Comparison of ENCODE assay signal across 8 cellular contexts in genomic region chr2:9842487-9843228, GRCh38. TPM values are rescaled to one million over a fixed set of nuclear protein-coding genes. Genes with fewer than 3 reads are reported as not detected.
DNase-seq lines count a peak whose midpoint lies in the region; ATAC-seq, FAIRE-seq and TF ChIP-seq lines count a peak whose summit lies in the region.

No MANE protein-coding gene starts in this region.

- intact Hi-C loops in PC-3 (cut with micrococcal nuclease) = loop anchor here (2.0 to 10.0 kb wide), 4 partner anchors 40 to 132 kb away; partner anchors contain the start of gene GRHL1

- DNase-seq in CD4-positive, CD25-positive, alpha-beta regulatory T cell = no peak
- DNase-seq in PC-3 (no peak), endodermal cell (no peak), midbrain (lab: John Stamatoyannopoulos, UW) (no peak), NCI-H1417 (lab: John Stamatoyannopoulos, UW) (no peak), RCC 7860 (ENCODE audit: low spot score) (no peak)
- DNase-seq in stimulated activated CD4-positive, alpha-beta T cell treated with anti-CD3 and anti-CD28 coated beads, Interleukin-2, amount 100 ng/mL, for 48 hours = no peak

- CTCF ChIA-PET in PC-3 (lab: Charles Lee) = interaction anchor here (0.8 to 1.6 kb wide), 3 partner anchors 29 to 72 kb away, joined by 3 to 5 read pairs (median 3); no protein-coding TSS in a partner anchor

- H3K36me3 Mint-ChIP-seq in CD4-positive, CD25-positive, alpha-beta regulatory T cell = peaks cover 17% of the 10 kb centered on the region
- H3K36me3 Mint-ChIP-seq in endodermal cell (ENCODE audit: low read depth) = peaks cover 26% of the 10 kb centered on the region

- peaks cover 28 to 52% (median 35%) of the 10 kb centered on the region in 4 donors for H3K4me1 Mint-ChIP-seq in CD4-positive, CD25-positive, alpha-beta regulatory T cell
- H3K4me1 Mint-ChIP-seq in endodermal cell = peaks cover 10% of the 10 kb centered on the region

- H3F3A ChIP-seq in PC-3 (ENCODE audit: low read length, unreplicated experiment) = peaks cover 3% of the 10 kb centered on the region

- peaks cover 0 to 1% (median 0%) of the 10 kb centered on the region in 7 donors for H3K9me3 Mint-ChIP-seq in CD4-positive, CD25-positive, alpha-beta regulatory T cell
- no peaks in the 10 kb centered on the region for H3K9me3 Mint-ChIP-seq in endodermal cell

- peak overlapping the region; percentile 93 to 98 (median 94) for H3K27ac Mint-ChIP-seq in CD4-positive, CD25-positive, alpha-beta regulatory T cell
- peak overlapping the region; percentile 90 for H3K27ac Mint-ChIP-seq in endodermal cell

- no peaks in the 10 kb centered on the region for H3K9me2 ChIP-seq in PC-3 (replicated peaks; ENCODE audit: low read length)

- 13 to 31% methylated on average over 15 to 21 of the region's 21 CpGs for WGBS in endodermal cell (ENCODE audit: insufficient coverage in 1 of 2, insufficient read length in 1 of 2), 2 experiments

- peaks cover 12% of the 10 kb centered on the region for H3K36me3 ChIP-seq in CD4-positive, CD25-positive, alpha-beta regulatory T cell (ENCODE audit: control insufficient read depth, insufficient read depth, low read length)
- peaks cover 6% of the 10 kb centered on the region; the same call in 1 of the 2 replicates for H3K36me3 ChIP-seq in PC-3 (ENCODE audit: low read depth, low read length)
- peaks cover 27% of the 10 kb centered on the region for H3K36me3 ChIP-seq in endodermal cell (ENCODE audit: control insufficient read depth, insufficient read depth, low read length)
- H3K36me3 ChIP-seq in neuron (ENCODE audit: insufficient read depth, low read length) = peaks cover 17% of the 10 kb centered on the region

- H3K4me3 ChIP-seq in CD4-positive, CD25-positive, alpha-beta regulatory T cell (ENCODE audit: low read depth, low read length) = peak overlapping the region; percentile 97
- H3K4me3 ChIP-seq in PC-3 (ENCODE audit: low read length) = peak overlapping the region; percentile 75
- peak overlapping the region; percentile 92 for H3K4me3 ChIP-seq in endodermal cell (ENCODE audit: low read length)
- H3K4me3 ChIP-seq in neuron (ENCODE audit: low read length) = peak overlapping the region; percentile 75

- TF ChIP-seq CTCF in PC-3 (conservative IDR thresholded peaks at IDR 0.05; ENCODE audit: low read depth, low read length) (no peak), endodermal cell (conservative IDR thresholded peaks at IDR 0.05) (no peak)

- H3K4me2 ChIP-seq in PC-3 (ENCODE audit: low read length) = peak overlapping the region; percentile 96

- H3K4me3 Mint-ChIP-seq in CD4-positive, CD25-positive, alpha-beta regulatory T cell = peak overlapping the region; percentile 93 to 99 (median 96)
- H3K4me3 Mint-ChIP-seq in endodermal cell = peak overlapping the region; percentile 89

- peak overlapping the region; percentile 87 for H3K9ac ChIP-seq in PC-3 (ENCODE audit: low read length)
- peak overlapping the region; percentile 73 for H3K9ac ChIP-seq in endodermal cell (ENCODE audit: extremely low read depth, low read length, poor library complexity, severe bottlenecking)

- peak overlapping the region; percentile 87 for H2AFZ ChIP-seq in PC-3 (ENCODE audit: low read length)
- H2AFZ ChIP-seq in neuron (ENCODE audit: low read depth, low read length) = peak overlapping the region; percentile 97

- TSS peak; percentile 91 for BruUV-seq in PC-3 (replicated peaks; lab: Mats Ljungman, UMichigan)

- FAIRE-seq in RCC 7860 (lab: Jason Lieb, UNC) = no peak

- peak overlapping the region; percentile 85 for H3K27ac ChIP-seq in CD4-positive, CD25-positive, alpha-beta regulatory T cell (ENCODE audit: insufficient read depth, low read length, poor library complexity, severe bottlenecking)
- H3K27ac ChIP-seq in PC-3 (ENCODE audit: low read length) = peak overlapping the region; percentile 88
- no peak overlapping the region for H3K27ac ChIP-seq in endodermal cell (ENCODE audit: low read depth, low read length)

- H3K27me3 ChIP-seq in CD4-positive, CD25-positive, alpha-beta regulatory T cell (ENCODE audit: control insufficient read depth, insufficient read depth, low read length) = no peaks in the 10 kb centered on the region
- no peaks in the 10 kb centered on the region for H3K27me3 ChIP-seq in PC-3 (ENCODE audit: low read length)
- no peaks in the 10 kb centered on the region for H3K27me3 ChIP-seq in endodermal cell (ENCODE audit: control insufficient read depth, insufficient read depth, low read length, poor library complexity, severe bottlenecking)
- H3K27me3 ChIP-seq in neuron (ENCODE audit: insufficient read depth, low read length) = no peaks in the 10 kb centered on the region

- H3K4me1 ChIP-seq in CD4-positive, CD25-positive, alpha-beta regulatory T cell (ENCODE audit: control insufficient read depth, insufficient read depth, low read length, poor library complexity, severe bottlenecking) = peaks cover 30% of the 10 kb centered on the region
- H3K4me1 ChIP-seq in PC-3 (ENCODE audit: insufficient read depth, low read length) (peaks cover 35% of the 10 kb centered on the region), endodermal cell (ENCODE audit: control insufficient read depth, insufficient read depth, low read length) (peaks cover 4% of the 10 kb centered on the region), neuron (ENCODE audit: insufficient read depth, low read length) (peaks cover 5% of the 10 kb centered on the region)

- ATAC-seq in CD4-positive, CD25-positive, alpha-beta regulatory T cell (ENCODE audit: low read depth in 2 of 2) = no peak
- ATAC-seq in PC-3 = no peak

- H3K79me2 ChIP-seq in PC-3 (ENCODE audit: low read length) = peaks cover 38% of the 10 kb centered on the region

- no peaks in the 10 kb centered on the region for H4K20me1 ChIP-seq in PC-3 (ENCODE audit: low read length)

- no peaks in the 10 kb centered on the region for H3K27me3 Mint-ChIP-seq in CD4-positive, CD25-positive, alpha-beta regulatory T cell
- H3K27me3 Mint-ChIP-seq in endodermal cell (ENCODE audit: insufficient read depth) = no peaks in the 10 kb centered on the region

- no peaks in the 10 kb centered on the region for H3K9me3 ChIP-seq in CD4-positive, CD25-positive, alpha-beta regulatory T cell (ENCODE audit: control insufficient read depth in 2 of 2, low read length in 2 of 2)
- H3K9me3 ChIP-seq in PC-3 (ENCODE audit: low read length) (no peaks in the 10 kb centered on the region), endodermal cell (ENCODE audit: control insufficient read depth, low read length) (no peaks in the 10 kb centered on the region), neuron (ENCODE audit: low read length) (no peaks in the 10 kb centered on the region)

- POLR2A ChIA-PET in PC-3 (lab: Charles Lee; ENCODE audit: unreplicated experiment) = interaction anchor here (0.7 kb wide), 1 partner anchor 246 kb away, joined by 3 read pairs; no protein-coding TSS in a partner anchor

RNA-seq across cellular contexts. Expression of gene TAF1B, which starts 0.6 kb away (rescaled TPM):
- total RNA-seq in CD4-positive, CD25-positive, alpha-beta regulatory T cell = 23.9 TPM
- polyA plus RNA-seq in CD4-positive, CD25-positive, alpha-beta regulatory T cell = 10 to 100 TPM in 3 of 4 donors, 1 to 10 TPM in 1; 9.1 to 13.9 (median 11.0) TPM
- total RNA-seq in PC-3 (2014; rRNA removed) (24.1 and 39.5 TPM in 2 replicates), endodermal cell (10 to 100 TPM; 36.2 to 41.9 TPM)
- polyA plus RNA-seq in endodermal cell (2013, experiment 1 of 2) = 33.5 TPM
- 35.1 TPM for polyA plus RNA-seq in endodermal cell (2013, experiment 2 of 2)
